9 cellular contexts compared by ENCODE assay signal in the genomic region with DNA sequence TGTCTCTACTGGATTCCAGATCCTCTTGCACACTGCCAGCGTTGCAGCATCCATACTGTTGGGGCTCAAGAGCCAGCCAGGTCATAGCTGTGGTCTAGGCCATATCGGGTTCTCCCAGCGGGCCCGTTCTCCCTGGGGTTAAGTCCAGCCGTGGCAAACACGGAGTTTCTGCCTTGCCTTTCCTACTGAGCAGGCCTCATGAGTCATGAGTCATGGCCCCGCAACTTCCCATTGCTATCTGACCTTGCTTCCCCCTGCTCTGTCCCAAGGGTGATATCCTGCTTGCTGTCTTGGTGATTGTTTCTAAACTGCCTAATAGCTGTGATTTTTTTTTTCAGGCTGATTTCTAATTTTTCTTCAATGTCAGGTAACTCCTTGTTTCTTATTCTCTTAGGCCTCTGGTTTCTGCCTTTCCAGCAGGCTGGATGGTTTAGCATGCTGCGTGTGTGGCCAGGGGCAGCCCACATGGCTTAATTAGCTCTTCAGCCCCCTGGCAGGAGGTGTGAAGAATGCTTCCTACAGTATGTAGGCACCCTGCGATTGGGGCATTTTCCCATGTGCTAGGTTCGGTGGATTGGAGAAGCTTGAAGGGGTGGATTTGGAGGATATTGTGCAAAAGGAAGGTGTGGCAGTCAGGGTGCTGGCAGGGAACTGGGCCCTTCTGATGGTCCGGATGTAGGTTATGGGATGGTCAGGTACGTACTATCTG. TPM values are rescaled to one million over a fixed set of nuclear protein-coding genes. Genes with fewer than 3 reads are reported as not detected.
DNase-seq lines count a peak whose midpoint lies in the region; ATAC-seq and TF ChIP-seq lines count a peak whose summit lies in the region.
"Had no signal": no experiment of that assay in that cellular context is flagged by ENCODE, and none has a peak within 500 bp of the region (broad histone marks: within the 10 kb centered on the region; RNA-seq: fewer than 3 reads in every experiment).

No MANE protein-coding gene starts in this region.

- peak; percentile 93 for DNase-seq in M059J (ENCODE audit: low read depth)
- DNase-seq in dermis microvascular lymphatic vessel endothelial cell (ENCODE audit: low read depth in 2 of 2): peak; percentile 73 to 92
- peak; percentile 76 for DNase-seq in mesenchymal stem cell
- peak; percentile 28 to 55 for DNase-seq in uterus
- DNase-seq in stimulated activated CD4-positive, alpha-beta T cell treated with anti-CD3 and anti-CD28 coated beads, Interleukin-4, amount 100 ng/mL, for 4 hours: no peak
- no peak for DNase-seq in CD4-positive, alpha-beta T cell
- DNase-seq: T-helper 2 cell had no signal

- no peak for ATAC-seq in HG02678 (IDR thresholded peaks at IDR 0.05; ENCODE audit: unreplicated experiment)
- no peak for ATAC-seq in CD4-positive, alpha-beta T cell (ENCODE audit: poor library complexity)

- H3K4ac ChIP-seq in mesenchymal stem cell (ENCODE audit: low read depth in 1 of 2, low read length in 2 of 2): peak overlapping the region; percentile 8 to 41

- H3K27me3 ChIP-seq in mesenchymal stem cell (ENCODE audit: control insufficient read depth in 1 of 2, insufficient read depth in 1 of 2, low read length in 2 of 2) (no peaks in the 10 kb centered on the region), uterus (no peaks in the 10 kb centered on the region)
- no peaks in the 10 kb centered on the region for H3K27me3 ChIP-seq in CD4-positive, alpha-beta T cell (ENCODE audit: control insufficient read depth, insufficient read depth, low read length)

- H2AFZ ChIP-seq in mesenchymal stem cell (ENCODE audit: low read depth, low read length): no peak overlapping the region

- H3K27ac ChIP-seq in mesenchymal stem cell (ENCODE audit: low read length, poor library complexity, severe bottlenecking): peak overlapping the region; percentile 26
- H3K27ac ChIP-seq in uterus: peak overlapping the region in 1 of 2 donors; percentile 32
- no peak overlapping the region for H3K27ac ChIP-seq in CD4-positive, alpha-beta T cell (ENCODE audit: low read depth, low read length)

- H3K4me3 Mint-ChIP-seq in CD4-positive, alpha-beta T cell: no peak overlapping the region
- H3K4me3 Mint-ChIP-seq: nephron had no signal

- TF ChIP-seq CTCF in uterus (IDR thresholded peaks at IDR 0.05): no peak
- TF ChIP-seq CTCF in CD4-positive, alpha-beta T cell (IDR thresholded peaks at IDR 0.05): no peak

- no peak overlapping the region for H3K27ac Mint-ChIP-seq in CD4-positive, alpha-beta T cell

- H3K36me3 ChIP-seq in mesenchymal stem cell (ENCODE audit: control insufficient read depth in 1 of 2, insufficient read depth in 2 of 2, low read depth in 1 of 2, low read length in 2 of 2) (peaks cover 0 to 26% of the 10 kb centered on the region in 2 experiments), uterus (no peaks in the 10 kb centered on the region)

- CTCF ChIA-PET in CD4-positive, alpha-beta T cell (lab: Charles Lee): interaction anchor here (0.8 kb wide), 1 partner anchor 10 kb away, joined by 3 read pairs; no protein-coding TSS in a partner anchor

- H3K14ac ChIP-seq in mesenchymal stem cell (ENCODE audit: low read length in 2 of 2): no peak overlapping the region

- H3K4me1 ChIP-seq in mesenchymal stem cell (ENCODE audit: control insufficient read depth, insufficient read depth, low read depth, low read length) (peaks cover 20% of the 10 kb centered on the region), uterus (peaks cover 0 to 6% of the 10 kb centered on the region in 2 donors)

- peaks cover 8% of the 10 kb centered on the region for H3K4me1 Mint-ChIP-seq in CD4-positive, alpha-beta T cell (ENCODE audit: low read depth)

- 42% methylated on average over 10 of the region's 12 CpGs for WGBS in mesenchymal stem cell

- peak overlapping the region; percentile 34 to 92 for H3K18ac ChIP-seq in mesenchymal stem cell (ENCODE audit: low read depth in 1 of 2, low read length in 2 of 2)

- POLR2A ChIA-PET in CD4-positive, alpha-beta T cell (lab: Charles Lee): no interaction called here

- peak overlapping the region; percentile 12 for H2BK120ac ChIP-seq in mesenchymal stem cell (ENCODE audit: low read depth, low read length)

- no peak overlapping the region for H3K4me2 ChIP-seq in mesenchymal stem cell (ENCODE audit: low read length, poor library complexity, severe bottlenecking)

- H2AK5ac ChIP-seq in mesenchymal stem cell (ENCODE audit: low read length, severe bottlenecking): peak overlapping the region; percentile 24

- peak overlapping the region; percentile 2 to 66 for H2BK12ac ChIP-seq in mesenchymal stem cell (ENCODE audit: low read length in 2 of 2)

- no peak overlapping the region for H2BK5ac ChIP-seq in mesenchymal stem cell (ENCODE audit: low read depth, low read length, poor library complexity, severe bottlenecking)

- H3K79me1 ChIP-seq in mesenchymal stem cell (replicated peaks; ENCODE audit: low read length, poor library complexity, severe bottlenecking): peaks cover 42% of the 10 kb centered on the region

- peak overlapping the region; percentile 15 for H2BK15ac ChIP-seq in mesenchymal stem cell (ENCODE audit: low read depth, poor library complexity, severe bottlenecking)

- no peak overlapping the region for H4K91ac ChIP-seq in mesenchymal stem cell (ENCODE audit: low read length)

- intact Hi-C loops in uterus (cut with DNase I; ENCODE audit: low total_unique reads): no loop called here
- intact Hi-C loops in CD4-positive, alpha-beta T cell (cut with DNase I, micrococcal nuclease): no loop called here

- no peaks in the 10 kb centered on the region for H3K9me3 Mint-ChIP-seq in CD4-positive, alpha-beta T cell
- H3K9me3 Mint-ChIP-seq: nephron had no signal

- H4K8ac ChIP-seq in mesenchymal stem cell (ENCODE audit: low read length): no peak overlapping the region

- H3K27me3 Mint-ChIP-seq in CD4-positive, alpha-beta T cell: peaks cover 3% of the 10 kb centered on the region

- no peak for TF ChIP-seq POLR2A in uterus (IDR thresholded peaks at IDR 0.05)

- no peaks in the 10 kb centered on the region for H3K36me3 Mint-ChIP-seq in CD4-positive, alpha-beta T cell (ENCODE audit: low read depth)

- peak overlapping the region in 1 of 2 experiments; percentile 36 for H3K4me3 ChIP-seq in mesenchymal stem cell (ENCODE audit: insufficient read depth in 1 of 2, low read depth in 1 of 2, low read length in 2 of 2)
- H3K4me3 ChIP-seq in uterus: no peak overlapping the region

- H3K9me3 ChIP-seq in mesenchymal stem cell (ENCODE audit: control insufficient read depth, low read length) (peaks cover 4% of the 10 kb centered on the region), uterus (peaks cover 0 to 3% of the 10 kb centered on the region in 2 donors)
- no peaks in the 10 kb centered on the region for H3K9me3 ChIP-seq in CD4-positive, alpha-beta T cell (ENCODE audit: control insufficient read depth, low read length)

- no peak overlapping the region for H3K23ac ChIP-seq in mesenchymal stem cell (ENCODE audit: low read length in 2 of 2)

- no peak overlapping the region for H3K9ac ChIP-seq in mesenchymal stem cell (ENCODE audit: low read length)

RNA-seq across cellular contexts. Expression of a gene that starts 18.7 kb away (rescaled TPM):
- 21.7 and 40.0 TPM in 2 replicates for total RNA-seq in M059J (2014; rRNA removed; shearing (Covaris generic))
- total RNA-seq in dermis microvascular lymphatic vessel endothelial cell (27.0 and 28.2 TPM in 2 replicates), uterus (10 to 100 TPM; 19.1 to 44.8 (median 40.4) TPM)
- 3.1 TPM for polyA plus RNA-seq in mesenchymal stem cell (2013, experiment 1 of 2)
- polyA plus RNA-seq in mesenchymal stem cell (2013, experiment 2 of 2): 3.0 TPM
- total RNA-seq in CD4-positive, alpha-beta T cell: 1 to 10 TPM; 2.7 TPM

Comparison
In these comparisons a context has a peak if more than half of its experiments do, and no peak if none do; other contexts are left out.
1. DNase-seq: peak in M059J (single experiment), dermis microvascular lymphatic vessel endothelial cell (2 of 2), mesenchymal stem cell (single experiment) and uterus (2 of 2); none in stimulated activated CD4-positive, alpha-beta T cell treated with anti-CD3 and anti-CD28 coated beads, Interleukin-4, amount 100 ng/mL, for 4 hours (0 of 2) and CD4-positive, alpha-beta T cell (0 of 10).